In the genomic region with DNA sequence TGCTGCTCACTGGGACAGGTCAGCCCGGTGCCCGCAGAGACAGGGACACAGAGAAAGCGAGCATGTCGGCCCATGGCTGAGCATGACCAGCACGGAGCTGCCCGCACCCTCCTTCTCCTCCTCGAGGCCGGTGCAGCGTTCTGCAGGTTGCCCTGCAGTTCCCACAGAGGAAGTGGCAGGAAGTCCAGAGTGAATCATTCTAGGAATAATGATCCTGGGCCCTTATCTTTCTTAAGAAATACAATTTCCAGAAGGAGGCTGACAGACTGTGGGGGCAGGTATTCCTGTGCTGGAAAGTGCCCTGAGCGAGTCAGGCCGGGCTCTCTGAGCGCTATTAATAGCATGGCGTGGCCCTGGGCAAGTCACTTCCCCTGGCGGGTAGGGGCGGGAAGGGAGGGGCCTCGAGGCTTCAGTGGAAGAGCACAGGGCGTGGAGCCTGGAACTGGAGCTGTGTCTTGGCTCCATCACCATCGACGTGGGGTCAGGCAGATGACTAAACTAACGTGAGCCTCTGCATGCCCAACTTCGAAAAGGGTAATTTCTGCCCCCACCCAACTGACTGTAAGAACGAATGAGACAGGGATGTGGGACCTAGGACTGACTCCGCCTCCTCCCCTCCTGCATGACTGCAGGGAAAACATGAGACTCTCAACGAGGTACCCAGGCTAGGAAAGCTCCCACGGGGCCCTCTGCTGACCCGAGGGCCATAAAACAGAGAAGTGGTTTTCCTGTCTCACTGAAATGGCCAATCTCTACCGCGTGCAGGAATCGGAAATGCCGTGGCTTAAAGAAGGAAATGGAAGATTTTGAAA, we compare ENCODE assay signal across 8 cellular contexts. TPM values are rescaled to one million over a fixed set of nuclear protein-coding genes. Genes with fewer than 3 reads are reported as not detected.
DNase-seq lines count a peak whose midpoint lies in the region; ATAC-seq and TF ChIP-seq lines count a peak whose summit lies in the region.

No MANE protein-coding gene starts in this region.

- peaks cover 29 to 96% (median 85%) of the 10 kb centered on the region in 4 donors for H3K4me1 Mint-ChIP-seq in naive thymus-derived CD8-positive, alpha-beta T cell

- H3K27ac Mint-ChIP-seq in naive thymus-derived CD8-positive, alpha-beta T cell, result peak overlapping the region; percentile 47 to 92 (median 90)

- H3K36me3 ChIP-seq in Loucy (ENCODE audit: insufficient read depth, low read length) (no peaks in the 10 kb centered on the region), thoracic aorta (peaks cover 20% of the 10 kb centered on the region)

- H3K36me3 Mint-ChIP-seq in naive thymus-derived CD8-positive, alpha-beta T cell, result peaks cover 0 to 72% (median 4%) of the 10 kb centered on the region in 3 donors

- no peak overlapping the region for H3K9ac ChIP-seq in Loucy (ENCODE audit: low read depth, low read length, poor library complexity, severe bottlenecking)

- no peak for TF ChIP-seq POLR2A in erythroblast (IDR thresholded peaks at IDR 0.05; ENCODE audit: low read length)

- no peaks in the 10 kb centered on the region for H3K9me2 ChIP-seq in Loucy (replicated peaks; ENCODE audit: low read depth, low read length)

- no peaks in the 10 kb centered on the region for H3K9me3 Mint-ChIP-seq in naive thymus-derived CD8-positive, alpha-beta T cell

- H4K20me1 ChIP-seq in Loucy (ENCODE audit: insufficient read depth, low read length, poor library complexity, severe bottlenecking), result no peaks in the 10 kb centered on the region

- peak overlapping the region; percentile 59 to 84 (median 75) for H3K4me3 Mint-ChIP-seq in naive thymus-derived CD8-positive, alpha-beta T cell

- H3F3A ChIP-seq in Loucy (ENCODE audit: low read depth), result no peaks in the 10 kb centered on the region

- DNase-seq in COLO668 (lab: John Stamatoyannopoulos, UW; ENCODE audit: unreplicated experiment) (peak; percentile 18), erythroblast (lab: John Stamatoyannopoulos, UW) (peak; percentile 24 to 35), thoracic aorta (ENCODE audit: low spot score) (peak; percentile 44)
- DNase-seq in activated CD4-positive, alpha-beta T cell treated with anti-CD3 and anti-CD28 coated beads, Interleukin-2, amount 50 U/mL, for 48 hours, result peak; percentile 75 to 84
- peak in 2 of 10 donors; percentile 26 to 28 for DNase-seq in naive thymus-derived CD8-positive, alpha-beta T cell

- no peaks in the 10 kb centered on the region for H3K27me3 ChIP-seq in Loucy (ENCODE audit: insufficient read depth, low read length, poor library complexity, severe bottlenecking)
- no peaks in the 10 kb centered on the region for H3K27me3 ChIP-seq in thoracic aorta (replicated peaks; ENCODE audit: insufficient read depth)

- H3K27ac ChIP-seq in thoracic aorta, result peak overlapping the region; percentile 67 to 95

- H2AFZ ChIP-seq in Loucy (ENCODE audit: low read length), result no peak overlapping the region

- H3K9me3 ChIP-seq in Loucy (ENCODE audit: insufficient read depth, low read depth, low read length) (no peaks in the 10 kb centered on the region), thoracic aorta (no peaks in the 10 kb centered on the region)

- H3K79me2 ChIP-seq in Loucy (ENCODE audit: insufficient read depth, low read length), result no peaks in the 10 kb centered on the region

- POLR2A ChIA-PET in naive thymus-derived CD8-positive, alpha-beta T cell (lab: Charles Lee), result interaction anchor here (1.2 to 11.3 kb wide), 4 partner anchors 8 to 16 kb away, joined by 3 to 135 read pairs (median 57); partner anchors contain the start of gene TMEM204

- H3K27me3 Mint-ChIP-seq in naive thymus-derived CD8-positive, alpha-beta T cell, result no peaks in the 10 kb centered on the region

- TF ChIP-seq CTCF in Loucy (conservative IDR thresholded peaks at IDR 0.05; ENCODE audit: low read length) (no peak), thoracic aorta (IDR thresholded peaks at IDR 0.05) (no peak)

- H3K4me3 ChIP-seq in Loucy (ENCODE audit: low read length, poor library complexity, severe bottlenecking) (peak overlapping the region; percentile 14), thoracic aorta (peak overlapping the region; percentile 40)

- peaks cover 30% of the 10 kb centered on the region for H3K4me1 ChIP-seq in Loucy (ENCODE audit: insufficient read depth, low read length, poor library complexity, severe bottlenecking)
- H3K4me1 ChIP-seq in thoracic aorta (ENCODE audit: control insufficient read depth in 1 of 2, low read depth in 2 of 2), result peaks cover 50 to 69% of the 10 kb centered on the region in 2 donors

- H3K4me2 ChIP-seq in Loucy (ENCODE audit: low read depth, low read length, poor library complexity, severe bottlenecking), result peak overlapping the region; percentile 54

- peak; percentile 65 to 66 for ATAC-seq in naive thymus-derived CD8-positive, alpha-beta T cell
- ATAC-seq in thoracic aorta (ENCODE audit: insufficient number of reproducible peaks, low FRiP score, low read depth), result peak; percentile 59
- ATAC-seq in GM21381 (IDR thresholded peaks at IDR 0.05; ENCODE audit: unreplicated experiment), result no peak
- ATAC-seq in GM21737 (IDR thresholded peaks at IDR 0.05; ENCODE audit: unreplicated experiment), result no peak

RNA-seq across cellular contexts. Expression of gene TMEM204, which starts 9.8 kb away (rescaled TPM):
- 100 to 1,000 TPM; 186 to 196 TPM for total RNA-seq in naive thymus-derived CD8-positive, alpha-beta T cell
- 100 to 1,000 TPM in 2 of 3 donors, 10 to 100 TPM in 1; 95.9 to 135 (median 125) TPM for polyA plus RNA-seq in naive thymus-derived CD8-positive, alpha-beta T cell
- 100 to 1,000 TPM; 111 to 125 TPM for total RNA-seq in thoracic aorta

RNA-seq across cellular contexts. Expression of gene TELO2, which starts 50.1 kb away (rescaled TPM):
- 10 to 100 TPM; 42.6 to 51.5 TPM for total RNA-seq in naive thymus-derived CD8-positive, alpha-beta T cell
- polyA plus RNA-seq in naive thymus-derived CD8-positive, alpha-beta T cell, result 10 to 100 TPM in 2 of 3 donors, 1 to 10 TPM in 1; 9.8 to 18.1 (median 14.9) TPM
- total RNA-seq in thoracic aorta, result 10 to 100 TPM; 24.8 to 27.9 TPM

RNA-seq across cellular contexts. Expression of gene PTX4, which starts 54.5 kb away (rescaled TPM):
- not detected for total RNA-seq in naive thymus-derived CD8-positive, alpha-beta T cell
- not detected for polyA plus RNA-seq in naive thymus-derived CD8-positive, alpha-beta T cell
- under 1 TPM in 1 of 2 donors, not detected in 1; 0.78 TPM for total RNA-seq in thoracic aorta

Comparison
In these comparisons a context has a peak if more than half of its experiments do, and no peak if none do; other contexts are left out.
1. ATAC-seq: peak in naive thymus-derived CD8-positive, alpha-beta T cell (2 of 2) and thoracic aorta (single experiment); none in GM21381 (single experiment) and GM21737 (single experiment).